1 cellular context compared by ENCODE assay signal in genomic region chr19:8373867-8374813, GRCh38.
TF ChIP-seq lines count a peak whose summit lies in the region.

No MANE protein-coding gene starts in this region.

TF ChIP-seq in HCT116, 20 proteins besides CTCF, POLR2A, EP300 and RAD21:
- TF ChIP-seq EZH2 (IDR thresholded peaks at IDR 0.05) (no peak), SRF (IDR thresholded peaks at IDR 0.05; ENCODE audit: low read depth) (no peak), EGR1 (IDR thresholded peaks at IDR 0.05; ENCODE audit: low read depth) (no peak), ELF1 (IDR thresholded peaks at IDR 0.05; ENCODE audit: borderline replicate concordance, low read depth) (no peak), YY1 (IDR thresholded peaks at IDR 0.05; ENCODE audit: extremely low read depth, insufficient replicate concordance, low read depth, low read length) (no peak), ZNF274 (IDR thresholded peaks at IDR 0.05; ENCODE audit: low read depth, low read length) (no peak), SP1 (IDR thresholded peaks at IDR 0.05; ENCODE audit: low read depth) (no peak), JUND (IDR thresholded peaks at IDR 0.05) (no peak), SIN3A (IDR thresholded peaks at IDR 0.05; ENCODE audit: low read depth) (no peak), MAX (IDR thresholded peaks at IDR 0.05) (no peak), FOSL1 (IDR thresholded peaks at IDR 0.05; ENCODE audit: low read depth) (no peak), CBX3 (IDR thresholded peaks at IDR 0.05; ENCODE audit: low read depth) (no peak), POLR2AphosphoS5 (IDR thresholded peaks at IDR 0.05; ENCODE audit: low read depth, low read length) (no peak), ZFX (IDR thresholded peaks at IDR 0.05) (no peak), EZH2phosphoT487 (IDR thresholded peaks at IDR 0.05; ENCODE audit: borderline replicate concordance) (no peak), TCF7L2 (IDR thresholded peaks at IDR 0.05; ENCODE audit: borderline replicate concordance, extremely low read depth, insufficient read depth, insufficient read length) (no peak)
